Comparison of ENCODE assay signal across 11 cellular contexts in the genomic region with DNA sequence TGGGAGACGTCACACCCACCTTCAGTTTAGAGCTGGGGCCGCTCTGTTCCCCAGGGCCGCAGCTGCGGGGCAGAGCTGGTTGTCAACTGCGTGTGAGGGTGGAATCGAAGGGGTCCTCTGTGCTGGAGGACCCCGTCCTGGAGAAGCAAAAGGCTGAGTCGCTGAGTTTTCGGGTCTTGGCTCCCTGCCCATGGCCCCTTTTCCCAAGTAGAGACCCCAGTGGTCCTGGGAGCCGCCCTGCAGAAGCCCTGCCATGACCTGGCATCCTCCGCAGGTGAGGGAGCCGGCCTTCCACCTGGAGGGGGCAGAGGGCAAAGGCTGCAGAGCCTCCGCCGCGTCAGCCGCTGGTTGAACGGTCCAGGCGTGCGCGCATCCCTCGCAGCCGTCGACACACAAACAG.
"Had no signal": no experiment of that assay in that cellular context is flagged by ENCODE, and none has a peak within 500 bp of the region (broad histone marks: within the 10 kb centered on the region; RNA-seq: fewer than 3 reads in every experiment).

No MANE protein-coding gene starts in this region.

- H3K9me3 ChIP-seq: colonic mucosa, left lung, ovary, tibial nerve had no signal

- H3K4me3 ChIP-seq: cardiac muscle cell, colonic mucosa, left lung, ovary, skin epidermis, tibial nerve had no signal

- H3K27ac ChIP-seq: cardiac muscle cell, colonic mucosa, ovary, tibial nerve, VCaP had no signal

- H3K27ac Mint-ChIP-seq: activated CD4-positive, alpha-beta memory T cell treated with anti-CD3 and anti-CD28 coated beads for 36 hours had no signal

- ATAC-seq: T-cell had no signal

- H3K36me3 ChIP-seq: cardiac muscle cell, colonic mucosa, left lung, ovary, tibial nerve had no signal

- DNase-seq: activated CD4-positive, alpha-beta memory T cell treated with anti-CD3 and anti-CD28 coated beads for 36 hours; colonic mucosa; head of caudate nucleus; nephron progenitor cell; T-cell had no signal

- H3K4me1 ChIP-seq: colonic mucosa had no signal

- H3K36me3 Mint-ChIP-seq: activated CD4-positive, alpha-beta memory T cell treated with anti-CD3 and anti-CD28 coated beads for 36 hours; T-cell had no signal

- H3K27me3 ChIP-seq: cardiac muscle cell, colonic mucosa, ovary, tibial nerve had no signal
